ENCODE assay signal across 19 cellular contexts in genomic region chr7:80597875-80598274, GRCh38.
"Had no signal": no experiment of that assay in that cellular context is flagged by ENCODE, and none has a peak within 500 bp of the region (broad histone marks: within the 10 kb centered on the region; RNA-seq: fewer than 3 reads in every experiment).

No MANE protein-coding gene starts in this region.

- H3K36me3 ChIP-seq: esophagus muscularis mucosa, neutrophil, right lobe of liver, spleen had no signal

- H3K27ac ChIP-seq: epithelial cell of prostate, esophagus muscularis mucosa, neutrophil, right lobe of liver, spleen had no signal

- H3K4me3 ChIP-seq: esophagus muscularis mucosa, mucosa of descending colon, right lobe of liver, spleen had no signal

- H3K9me3 ChIP-seq: esophagus muscularis mucosa, mucosa of descending colon, neutrophil, right lobe of liver, spleen had no signal

- H3K4me3 Mint-ChIP-seq: effector memory CD8-positive, alpha-beta T cell; naive thymus-derived CD8-positive, alpha-beta T cell; stimulated activated memory B cell treated with anti-CD40 and anti-IgM and Interleukin-4, amounts not matched to agents 10 μg/mL and 1 μg/mL and 100 μg/mL, for 72 hours; stimulated activated naive CD8-positive, alpha-beta T cell treated with anti-CD3 and anti-CD28 coated beads, Interleukin-15, Interleukin-2, amounts not matched to agents 100 ng/mL and 50 ng/mL, for 24 hours had no signal

- H3K27me3 Mint-ChIP-seq: effector memory CD8-positive, alpha-beta T cell; naive thymus-derived CD8-positive, alpha-beta T cell; stimulated activated memory B cell treated with anti-CD40 and anti-IgM and Interleukin-4, amounts not matched to agents 10 μg/mL and 1 μg/mL and 100 μg/mL, for 72 hours; stimulated activated naive CD8-positive, alpha-beta T cell treated with anti-CD3 and anti-CD28 coated beads, Interleukin-15, Interleukin-2, amounts not matched to agents 100 ng/mL and 50 ng/mL, for 24 hours had no signal

- H3K27me3 ChIP-seq: esophagus muscularis mucosa, neutrophil, right lobe of liver, spleen had no signal

- H3K4me1 ChIP-seq: right lobe of liver, spleen had no signal

- H3K4me1 Mint-ChIP-seq: naive thymus-derived CD8-positive, alpha-beta T cell; stimulated activated memory B cell treated with anti-CD40 and anti-IgM and Interleukin-4, amounts not matched to agents 10 μg/mL and 1 μg/mL and 100 μg/mL, for 72 hours had no signal

- DNase-seq: central memory CD4-positive, alpha-beta T cell; effector memory CD8-positive, alpha-beta T cell; hippocampal formation; kidney glomerular epithelial cell; mucosa of descending colon; naive thymus-derived CD8-positive, alpha-beta T cell; posterior cingulate gyrus; right lobe of liver; spleen; stimulated activated CD4-positive, alpha-beta T cell treated with anti-CD3 and anti-CD28 coated beads, Interleukin-15, amount 100 ng/mL, for 24 hours; stimulated activated CD4-positive, alpha-beta T cell treated with anti-CD3 and anti-CD28 coated beads, Interleukin-1b, Interleukin-23, amount 100 ng/mL, for 48 hours; stimulated activated CD4-positive, alpha-beta T cell treated with anti-CD3 and anti-CD28 coated beads, Interleukin-4, amount 100 ng/mL, for 24 hours; substantia nigra; trophoblast cell had no signal

- H3K27ac Mint-ChIP-seq: effector memory CD8-positive, alpha-beta T cell; naive thymus-derived CD8-positive, alpha-beta T cell; stimulated activated memory B cell treated with anti-CD40 and anti-IgM and Interleukin-4, amounts not matched to agents 10 μg/mL and 1 μg/mL and 100 μg/mL, for 72 hours; stimulated activated naive CD8-positive, alpha-beta T cell treated with anti-CD3 and anti-CD28 coated beads, Interleukin-15, Interleukin-2, amounts not matched to agents 100 ng/mL and 50 ng/mL, for 24 hours had no signal

- H3K9me3 Mint-ChIP-seq: naive thymus-derived CD8-positive, alpha-beta T cell; stimulated activated memory B cell treated with anti-CD40 and anti-IgM and Interleukin-4, amounts not matched to agents 10 μg/mL and 1 μg/mL and 100 μg/mL, for 72 hours; stimulated activated naive CD8-positive, alpha-beta T cell treated with anti-CD3 and anti-CD28 coated beads, Interleukin-15, Interleukin-2, amounts not matched to agents 100 ng/mL and 50 ng/mL, for 24 hours had no signal

- ATAC-seq: effector memory CD8-positive, alpha-beta T cell; mucosa of descending colon; naive thymus-derived CD8-positive, alpha-beta T cell; right lobe of liver; stimulated activated memory B cell treated with anti-CD40 and anti-IgM and Interleukin-4, amounts not matched to agents 10 μg/mL and 1 μg/mL and 100 μg/mL, for 72 hours had no signal
